Comparison of ENCODE assay signal across 1 cellular context in the genomic region with DNA sequence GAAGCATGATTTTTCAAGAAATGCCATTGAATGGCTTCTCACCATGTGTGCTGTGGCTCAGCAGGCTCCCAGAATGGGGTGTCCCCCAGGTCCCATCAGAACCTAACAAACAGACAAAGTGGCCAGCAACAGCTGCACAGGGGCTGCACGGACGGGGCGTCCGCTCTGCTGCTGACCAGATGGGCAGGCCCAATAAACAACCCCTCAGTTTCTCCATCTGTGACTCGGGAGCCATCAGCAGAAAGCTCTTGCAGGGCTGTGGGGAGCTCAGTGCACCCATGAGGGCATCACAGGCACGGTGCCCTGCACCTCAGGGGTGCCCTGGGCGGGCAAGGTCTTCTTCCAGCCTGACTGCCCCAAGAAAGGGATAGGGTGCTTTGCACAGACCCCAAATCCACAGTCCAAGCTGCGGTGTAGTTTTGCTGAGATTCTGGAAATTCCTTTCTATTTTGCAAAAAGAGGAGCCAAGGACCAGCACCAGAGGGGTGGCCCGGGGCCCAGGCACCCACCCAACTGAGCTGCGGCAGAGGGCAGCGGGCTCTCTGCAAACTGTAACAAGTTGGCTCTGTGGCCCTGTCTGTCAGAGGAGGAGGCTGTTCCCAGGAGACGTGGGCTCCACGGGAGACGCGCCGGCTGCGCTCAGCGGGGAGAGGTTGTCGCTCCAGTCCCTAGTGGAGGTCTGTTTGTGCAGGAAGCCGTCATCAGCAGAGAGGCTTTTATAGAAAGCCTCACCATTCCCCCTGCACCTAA.
A peak's percentile ranks its signal among the peaks of the same experiment; 100 is the strongest.
TF ChIP-seq lines count a peak whose summit lies in the region.

No MANE protein-coding gene starts in this region.

TF ChIP-seq in WTC11, 78 proteins besides CTCF, POLR2A, EP300 and RAD21 (continued from another document):
- TF ChIP-seq, protein P1, sequence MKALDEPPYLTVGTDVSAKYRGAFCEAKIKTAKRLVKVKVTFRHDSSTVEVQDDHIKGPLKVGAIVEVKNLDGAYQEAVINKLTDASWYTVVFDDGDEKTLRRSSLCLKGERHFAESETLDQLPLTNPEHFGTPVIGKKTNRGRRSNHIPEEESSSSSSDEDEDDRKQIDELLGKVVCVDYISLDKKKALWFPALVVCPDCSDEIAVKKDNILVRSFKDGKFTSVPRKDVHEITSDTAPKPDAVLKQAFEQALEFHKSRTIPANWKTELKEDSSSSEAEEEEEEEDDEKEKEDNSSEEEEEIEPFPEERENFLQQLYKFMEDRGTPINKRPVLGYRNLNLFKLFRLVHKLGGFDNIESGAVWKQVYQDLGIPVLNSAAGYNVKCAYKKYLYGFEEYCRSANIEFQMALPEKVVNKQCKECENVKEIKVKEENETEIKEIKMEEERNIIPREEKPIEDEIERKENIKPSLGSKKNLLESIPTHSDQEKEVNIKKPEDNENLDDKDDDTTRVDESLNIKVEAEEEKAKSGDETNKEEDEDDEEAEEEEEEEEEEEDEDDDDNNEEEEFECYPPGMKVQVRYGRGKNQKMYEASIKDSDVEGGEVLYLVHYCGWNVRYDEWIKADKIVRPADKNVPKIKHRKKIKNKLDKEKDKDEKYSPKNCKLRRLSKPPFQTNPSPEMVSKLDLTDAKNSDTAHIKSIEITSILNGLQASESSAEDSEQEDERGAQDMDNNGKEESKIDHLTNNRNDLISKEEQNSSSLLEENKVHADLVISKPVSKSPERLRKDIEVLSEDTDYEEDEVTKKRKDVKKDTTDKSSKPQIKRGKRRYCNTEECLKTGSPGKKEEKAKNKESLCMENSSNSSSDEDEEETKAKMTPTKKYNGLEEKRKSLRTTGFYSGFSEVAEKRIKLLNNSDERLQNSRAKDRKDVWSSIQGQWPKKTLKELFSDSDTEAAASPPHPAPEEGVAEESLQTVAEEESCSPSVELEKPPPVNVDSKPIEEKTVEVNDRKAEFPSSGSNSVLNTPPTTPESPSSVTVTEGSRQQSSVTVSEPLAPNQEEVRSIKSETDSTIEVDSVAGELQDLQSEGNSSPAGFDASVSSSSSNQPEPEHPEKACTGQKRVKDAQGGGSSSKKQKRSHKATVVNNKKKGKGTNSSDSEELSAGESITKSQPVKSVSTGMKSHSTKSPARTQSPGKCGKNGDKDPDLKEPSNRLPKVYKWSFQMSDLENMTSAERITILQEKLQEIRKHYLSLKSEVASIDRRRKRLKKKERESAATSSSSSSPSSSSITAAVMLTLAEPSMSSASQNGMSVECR (CRISPR knock-in tag; IDR thresholded peaks at IDR 0.05; ENCODE audit: borderline replicate concordance), result no peak
- TF ChIP-seq CREM (CRISPR knock-in tag; IDR thresholded peaks at IDR 0.05) (no peak), CREB1 (CRISPR knock-in tag; IDR thresholded peaks at IDR 0.05) (no peak), TEAD1 (CRISPR knock-in tag; IDR thresholded peaks at IDR 0.05) (0 out of 2 replicates have a peak, but pooled peaks have one; percentile 14)
- TF ChIP-seq, protein P2, sequence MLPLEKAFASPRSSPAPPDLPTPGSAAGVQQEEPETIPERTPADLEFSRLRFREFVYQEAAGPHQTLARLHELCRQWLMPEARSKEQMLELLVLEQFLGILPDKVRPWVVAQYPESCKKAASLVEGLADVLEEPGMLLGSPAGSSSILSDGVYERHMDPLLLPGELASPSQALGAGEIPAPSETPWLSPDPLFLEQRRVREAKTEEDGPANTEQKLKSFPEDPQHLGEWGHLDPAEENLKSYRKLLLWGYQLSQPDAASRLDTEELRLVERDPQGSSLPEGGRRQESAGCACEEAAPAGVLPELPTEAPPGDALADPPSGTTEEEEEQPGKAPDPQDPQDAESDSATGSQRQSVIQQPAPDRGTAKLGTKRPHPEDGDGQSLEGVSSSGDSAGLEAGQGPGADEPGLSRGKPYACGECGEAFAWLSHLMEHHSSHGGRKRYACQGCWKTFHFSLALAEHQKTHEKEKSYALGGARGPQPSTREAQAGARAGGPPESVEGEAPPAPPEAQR (CRISPR knock-in tag; IDR thresholded peaks at IDR 0.05), result no peak
- TF ChIP-seq, protein P3, sequence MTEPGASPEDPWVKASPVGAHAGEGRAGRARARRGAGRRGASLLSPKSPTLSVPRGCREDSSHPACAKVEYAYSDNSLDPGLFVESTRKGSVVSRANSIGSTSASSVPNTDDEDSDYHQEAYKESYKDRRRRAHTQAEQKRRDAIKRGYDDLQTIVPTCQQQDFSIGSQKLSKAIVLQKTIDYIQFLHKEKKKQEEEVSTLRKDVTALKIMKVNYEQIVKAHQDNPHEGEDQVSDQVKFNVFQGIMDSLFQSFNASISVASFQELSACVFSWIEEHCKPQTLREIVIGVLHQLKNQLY (CRISPR knock-in tag; IDR thresholded peaks at IDR 0.05), result no peak
- TF ChIP-seq, protein P4, sequence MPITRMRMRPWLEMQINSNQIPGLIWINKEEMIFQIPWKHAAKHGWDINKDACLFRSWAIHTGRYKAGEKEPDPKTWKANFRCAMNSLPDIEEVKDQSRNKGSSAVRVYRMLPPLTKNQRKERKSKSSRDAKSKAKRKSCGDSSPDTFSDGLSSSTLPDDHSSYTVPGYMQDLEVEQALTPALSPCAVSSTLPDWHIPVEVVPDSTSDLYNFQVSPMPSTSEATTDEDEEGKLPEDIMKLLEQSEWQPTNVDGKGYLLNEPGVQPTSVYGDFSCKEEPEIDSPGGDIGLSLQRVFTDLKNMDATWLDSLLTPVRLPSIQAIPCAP (CRISPR knock-in tag; IDR thresholded peaks at IDR 0.05), result no peak
- TF ChIP-seq, protein P5, sequence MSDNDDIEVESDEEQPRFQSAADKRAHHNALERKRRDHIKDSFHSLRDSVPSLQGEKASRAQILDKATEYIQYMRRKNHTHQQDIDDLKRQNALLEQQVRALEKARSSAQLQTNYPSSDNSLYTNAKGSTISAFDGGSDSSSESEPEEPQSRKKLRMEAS (CRISPR knock-in tag; IDR thresholded peaks at IDR 0.05), result 0 out of 2 replicates have a peak, but pooled peaks have one; percentile 20
- TF ChIP-seq, protein P6, sequence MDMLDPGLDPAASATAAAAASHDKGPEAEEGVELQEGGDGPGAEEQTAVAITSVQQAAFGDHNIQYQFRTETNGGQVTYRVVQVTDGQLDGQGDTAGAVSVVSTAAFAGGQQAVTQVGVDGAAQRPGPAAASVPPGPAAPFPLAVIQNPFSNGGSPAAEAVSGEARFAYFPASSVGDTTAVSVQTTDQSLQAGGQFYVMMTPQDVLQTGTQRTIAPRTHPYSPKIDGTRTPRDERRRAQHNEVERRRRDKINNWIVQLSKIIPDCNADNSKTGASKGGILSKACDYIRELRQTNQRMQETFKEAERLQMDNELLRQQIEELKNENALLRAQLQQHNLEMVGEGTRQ (CRISPR knock-in tag; IDR thresholded peaks at IDR 0.05), result no peak
- TF ChIP-seq, protein P7, sequence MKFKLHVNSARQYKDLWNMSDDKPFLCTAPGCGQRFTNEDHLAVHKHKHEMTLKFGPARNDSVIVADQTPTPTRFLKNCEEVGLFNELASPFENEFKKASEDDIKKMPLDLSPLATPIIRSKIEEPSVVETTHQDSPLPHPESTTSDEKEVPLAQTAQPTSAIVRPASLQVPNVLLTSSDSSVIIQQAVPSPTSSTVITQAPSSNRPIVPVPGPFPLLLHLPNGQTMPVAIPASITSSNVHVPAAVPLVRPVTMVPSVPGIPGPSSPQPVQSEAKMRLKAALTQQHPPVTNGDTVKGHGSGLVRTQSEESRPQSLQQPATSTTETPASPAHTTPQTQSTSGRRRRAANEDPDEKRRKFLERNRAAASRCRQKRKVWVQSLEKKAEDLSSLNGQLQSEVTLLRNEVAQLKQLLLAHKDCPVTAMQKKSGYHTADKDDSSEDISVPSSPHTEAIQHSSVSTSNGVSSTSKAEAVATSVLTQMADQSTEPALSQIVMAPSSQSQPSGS (CRISPR knock-in tag; IDR thresholded peaks at IDR 0.05; ENCODE audit: borderline replicate concordance, low read depth), result no peak
